ENCODE assay signal across 8 cellular contexts in the genomic region with DNA sequence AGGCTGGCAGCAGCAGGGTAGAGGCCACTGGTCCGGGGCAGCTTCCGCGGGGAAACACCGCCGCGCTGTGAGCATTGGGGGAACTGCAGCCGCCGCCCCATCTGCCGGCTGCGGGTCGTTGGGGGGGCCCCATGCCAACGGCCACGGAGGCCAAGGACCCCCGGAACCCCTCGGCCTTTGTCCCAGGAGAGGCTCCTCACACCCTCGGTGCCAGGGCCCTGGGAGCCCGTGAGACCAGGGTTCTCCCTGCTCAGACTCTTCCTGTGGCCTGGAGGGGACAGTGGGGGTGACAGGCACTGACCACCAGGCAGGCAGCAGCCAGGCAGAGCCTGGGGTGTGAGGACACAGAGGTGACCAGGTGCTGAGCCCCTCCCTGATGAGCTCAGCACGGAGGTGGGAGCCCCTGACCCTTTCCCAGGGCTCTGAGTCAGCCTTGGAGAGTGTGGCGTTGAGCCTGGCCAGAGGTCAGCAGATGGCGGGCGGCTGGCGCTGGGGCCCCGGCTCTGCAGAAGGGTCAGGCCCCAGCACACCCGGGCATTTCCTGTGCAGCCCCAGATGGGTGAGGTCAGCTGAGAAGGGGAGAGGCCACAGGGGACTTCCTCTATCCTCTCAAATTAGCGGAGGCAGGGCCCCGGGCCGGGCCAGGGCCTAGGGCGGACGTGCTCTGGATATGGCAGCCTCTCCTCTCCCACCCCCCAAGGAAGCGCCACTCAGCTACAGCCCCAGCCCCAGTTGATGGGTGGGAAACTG. TPM values are rescaled to one million over a fixed set of nuclear protein-coding genes. Genes with fewer than 3 reads are reported as not detected.
DNase-seq lines count a peak whose midpoint lies in the region; ATAC-seq and TF ChIP-seq lines count a peak whose summit lies in the region.

No MANE protein-coding gene starts in this region.

- H3K36me3 ChIP-seq in A673 (ENCODE audit: insufficient read depth, low read length, poor library complexity, severe bottlenecking) (no peaks in the 10 kb centered on the region), Panc1 (ENCODE audit: control insufficient read depth, insufficient read depth, low read length) (no peaks in the 10 kb centered on the region), prostate gland (no peaks in the 10 kb centered on the region), vagina (no peaks in the 10 kb centered on the region)

- H3K4me1 ChIP-seq in A673 (ENCODE audit: insufficient read depth, low read length, poor library complexity, severe bottlenecking): peaks cover 12% of the 10 kb centered on the region
- H3K4me1 ChIP-seq in Panc1 (ENCODE audit: control insufficient read depth, insufficient read depth, low read length): no peaks in the 10 kb centered on the region; the same call in 1 of the 2 replicates
- H3K4me1 ChIP-seq in prostate gland (replicated peaks): no peaks in the 10 kb centered on the region
- H3K4me1 ChIP-seq in vagina: peaks cover 23% of the 10 kb centered on the region

- TF ChIP-seq CTCF in A673 (conservative IDR thresholded peaks at IDR 0.05; ENCODE audit: low read depth, low read length) (peak; percentile 95), GM20000 (IDR thresholded peaks at IDR 0.05; ENCODE audit: extremely low read depth, missing control alignments) (peak; percentile 94), Panc1 (IDR thresholded peaks at IDR 0.05) (peak; percentile 92), prostate gland (IDR thresholded peaks at IDR 0.05) (peak; percentile 38 to 89 (median 61)), vagina (IDR thresholded peaks at IDR 0.05) (peak; percentile 18 to 53 (median 46))

- H3K9me3 ChIP-seq in A673 (ENCODE audit: low read depth, low read length, poor library complexity, severe bottlenecking): no peaks in the 10 kb centered on the region
- H3K9me3 ChIP-seq in Panc1 (ENCODE audit: control insufficient read depth, insufficient read depth, low read depth, low read length): no peaks in the 10 kb centered on the region
- no peaks in the 10 kb centered on the region for H3K9me3 ChIP-seq in prostate gland
- no peaks in the 10 kb centered on the region for H3K9me3 ChIP-seq in vagina

- H3K27me3 ChIP-seq in A673 (replicated peaks; ENCODE audit: insufficient read depth, low read depth, low read length, poor library complexity) (no peaks in the 10 kb centered on the region), Panc1 (ENCODE audit: control insufficient read depth, insufficient read depth, low read length) (no peaks in the 10 kb centered on the region), prostate gland (replicated peaks; ENCODE audit: insufficient read depth) (no peaks in the 10 kb centered on the region), vagina (no peaks in the 10 kb centered on the region)

- BruUV-seq in A673 (replicated peaks; lab: Mats Ljungman, UMichigan) (no TSS peak), Panc1 (replicated peaks; lab: Mats Ljungman, UMichigan) (no TSS peak)

- WGBS in prostate gland: 57% methylated on average over 17 of the region's 30 CpGs

- H3K4me3 ChIP-seq in A673 (ENCODE audit: low read depth, low read length, poor library complexity, severe bottlenecking) (peak overlapping the region; percentile 0), Panc1 (ENCODE audit: low read depth in 2 of 2, low read length in 2 of 2) (no peak overlapping the region; a peak in 1 of 4 replicates), prostate gland (no peak overlapping the region), vagina (peak overlapping the region; percentile 15 to 23)

- CTCF ChIA-PET in A673 (lab: Charles Lee) (interaction anchor here (0.6 kb wide), 2 partner anchors 160 to 161 kb away, joined by 3 read pairs; no protein-coding TSS in a partner anchor), Panc1 (lab: Charles Lee) (interaction anchor here (0.6 kb wide), 1 partner anchor 199 kb away, joined by 8 read pairs; no protein-coding TSS in a partner anchor)

- H3K27ac ChIP-seq in A673 (ENCODE audit: low read depth, low read length, poor library complexity, severe bottlenecking): no peak overlapping the region
- no peak overlapping the region for H3K27ac ChIP-seq in Panc1 (ENCODE audit: low read length)
- no peak overlapping the region for H3K27ac ChIP-seq in prostate gland
- no peak overlapping the region for H3K27ac ChIP-seq in vagina

- in situ Hi-C loops in Panc1 (cut with HindIII; ENCODE audit: low pct_unique_long_range_greater_than_20kb, low sequenced_read_pairs): no loop called here

- peak; percentile 93 for ATAC-seq in Panc1
- peak; percentile 85 for ATAC-seq in Right ventricle myocardium inferior
- no peak for ATAC-seq in HG03039 (IDR thresholded peaks at IDR 0.05; ENCODE audit: unreplicated experiment)

- POLR2A ChIA-PET in A673 (lab: Charles Lee; ENCODE audit: low non-redundant PET): no interaction called here
- POLR2A ChIA-PET in Panc1 (lab: Charles Lee): no interaction called here

- no peak for DNase-seq in A673 (ENCODE audit: low spot score)
- peak; percentile 91 for DNase-seq in GM20000 (ENCODE audit: low spot score)
- DNase-seq in Panc1 (ENCODE audit: low read depth, low spot score): no peak
- DNase-seq in activated gamma-delta T cell (lab: John Stamatoyannopoulos, UW): peak; percentile 41
- peak; percentile 91 for DNase-seq in Right ventricle myocardium inferior (ENCODE audit: missing footprints)
- peak; percentile 59 for DNase-seq in prostate gland (ENCODE audit: low spot score)
- DNase-seq in vagina (ENCODE audit: extremely low spot score in 2 of 2): no peak

- TF ChIP-seq POLR2A in prostate gland (IDR thresholded peaks at IDR 0.05) (no peak), vagina (IDR thresholded peaks at IDR 0.05) (no peak)

- intact Hi-C loops in A673 (cut with micrococcal nuclease; ENCODE audit: unreplicated experiment): no loop called here
- intact Hi-C loops in Panc1 (cut with micrococcal nuclease; ENCODE audit: unreplicated experiment): no loop called here
- intact Hi-C loops in Right ventricle myocardium inferior (cut with DNase I): loop anchor here (2.0 to 5.0 kb wide), 2 partner anchors 18 to 48 kb away; partner anchors contain the start of gene EGFL7
- intact Hi-C loops in prostate gland (cut with DNase I): no loop called here
- intact Hi-C loops in vagina (cut with DNase I): no loop called here

RNA-seq across cellular contexts. Expression of gene EGFL7, which starts 17.9 kb away (rescaled TPM):
- total RNA-seq in A673 (2021) (79.5 and 98.5 TPM in 2 replicates), Panc1 (2021; ENCODE audit: unreplicated experiment) (42.3 TPM), Right ventricle myocardium inferior (72.0 TPM), prostate gland (100 to 1,000 TPM in 1 of 2 donors, 10 to 100 TPM in 1; 49.3 to 118 TPM), vagina (272 TPM)
- polyA plus RNA-seq in Panc1 (2012; ENCODE audit: insufficient read length): 81.9 TPM

RNA-seq across cellular contexts. Expression of gene AGPAT2, which starts 42.5 kb away (rescaled TPM):
- total RNA-seq in A673 (2021): 56.0 and 57.7 TPM in 2 replicates
- 77.9 TPM for total RNA-seq in Panc1 (2021; ENCODE audit: unreplicated experiment)
- 118 TPM for polyA plus RNA-seq in Panc1 (2012; ENCODE audit: insufficient read length)
- total RNA-seq in Right ventricle myocardium inferior: 57.9 TPM
- 10 to 100 TPM; 44.9 to 50.0 TPM for total RNA-seq in prostate gland
- total RNA-seq in vagina: 87.2 TPM

Comparison
In these comparisons a context has a peak if more than half of its experiments do, and no peak if none do; other contexts are left out.
1. DNase-seq: peak in GM20000 (single experiment), activated gamma-delta T cell (single experiment), Right ventricle myocardium inferior (single experiment) and prostate gland (single experiment); none in A673 (single experiment), Panc1 (single experiment) and vagina (0 of 2).
2. H3K4me3 ChIP-seq: peak in A673 (single experiment) and vagina (2 of 2); none in Panc1 (0 of 2) and prostate gland (0 of 2).
3. Peak in every context shown above with its lines, with median percentiles within 50 percentile points of each other: CTCF ChIP-seq.